Comparison of ENCODE assay signal across 9 cellular contexts in genomic region chr1:154869351-154870116, GRCh38. TPM values are rescaled to one million over a fixed set of nuclear protein-coding genes. Genes with fewer than 3 reads are reported as not detected.
A peak's percentile ranks its signal among the peaks of the same experiment; 100 is the strongest.
DNase-seq lines count a peak whose midpoint lies in the region; ATAC-seq and TF ChIP-seq lines count a peak whose summit lies in the region.
"Had no signal": no experiment of that assay in that cellular context is flagged by ENCODE, and none has a peak within 500 bp of the region (broad histone marks: within the 10 kb centered on the region; RNA-seq: fewer than 3 reads in every experiment).

No MANE protein-coding gene starts in this region.

- no peak overlapping the region for H3K4me3 Mint-ChIP-seq in natural killer cell treated with Interleukin-12 subunit alpha and Interleukin-12 subunit beta and Interleukin-15 and Interleukin-18, amount 100 ng/mL, for 72 hours

- TF ChIP-seq CTCF in Peyer's patch (IDR thresholded peaks at IDR 0.05) (no peak), gastrocnemius medialis (IDR thresholded peaks at IDR 0.05 in 4 of 5, conservative IDR thresholded peaks at IDR 0.05 in 1 of 5) (peak in 1 of 5 experiments; percentile 14)

- intact Hi-C loops in Right ventricle myocardium superior (cut with DNase I) (loop anchor here (10.0 kb wide), 1 partner anchor 385 kb away; no protein-coding TSS in a partner anchor), gastrocnemius medialis (cut with DNase I; ENCODE audit: low total_unique reads) (loop anchor here (2.0 to 10.0 kb wide), 4 partner anchors 61 to 311 kb away; partner anchors contain the start of genes PMVK and UBE2Q1)

- DNase-seq in Peyer's patch (no peak), Right ventricle myocardium superior (peak; percentile 72), gastrocnemius medialis (peak in 1 of 2 donors; percentile 57)
- DNase-seq in natural killer cell treated with Interleukin-12 subunit alpha and Interleukin-12 subunit beta and Interleukin-15 and Interleukin-18, amount 100 ng/mL, for 72 hours (ENCODE audit: low spot score): no peak

- no peak overlapping the region for H3K27ac Mint-ChIP-seq in natural killer cell treated with Interleukin-12 subunit alpha and Interleukin-12 subunit beta and Interleukin-15 and Interleukin-18, amount 100 ng/mL, for 72 hours

- H3K4me3 ChIP-seq in Peyer's patch (peak overlapping the region; percentile 2 to 41 (median 19)), gastrocnemius medialis (peak overlapping the region; percentile 52 to 71 (median 66))
- H3K4me3 ChIP-seq: SJSA1 had no signal

- H3K4me1 Mint-ChIP-seq in natural killer cell treated with Interleukin-12 subunit alpha and Interleukin-12 subunit beta and Interleukin-15 and Interleukin-18, amount 100 ng/mL, for 72 hours (ENCODE audit: low read depth in 2 of 2): peaks cover 9 to 15% of the 10 kb centered on the region in 2 donors

- H3K27ac ChIP-seq in Peyer's patch (peak overlapping the region in 2 of 4 donors; percentile 23 to 55), gastrocnemius medialis (peak overlapping the region; percentile 91 to 99 (median 96))
- H3K27ac ChIP-seq: SJSA1 had no signal

- H3K36me3 ChIP-seq in Peyer's patch (no peaks in the 10 kb centered on the region), gastrocnemius medialis (no peaks in the 10 kb centered on the region)
- H3K36me3 ChIP-seq: SJSA1 had no signal

- no peaks in the 10 kb centered on the region for H3K27me3 ChIP-seq in Peyer's patch
- no peaks in the 10 kb centered on the region for H3K27me3 ChIP-seq in gastrocnemius medialis

- TF ChIP-seq POLR2A in Peyer's patch (IDR thresholded peaks at IDR 0.05): no peak
- peak; percentile 29 to 39 for TF ChIP-seq POLR2A in gastrocnemius medialis (IDR thresholded peaks at IDR 0.05)

- H3K9me3 Mint-ChIP-seq in natural killer cell treated with Interleukin-12 subunit alpha and Interleukin-12 subunit beta and Interleukin-15 and Interleukin-18, amount 100 ng/mL, for 72 hours: no peaks in the 10 kb centered on the region

- ATAC-seq in GM19023 (IDR thresholded peaks at IDR 0.05; ENCODE audit: unreplicated experiment): peak; percentile 1
- peak; percentile 70 for ATAC-seq in Right ventricle myocardium superior (ENCODE audit: poor library complexity)
- peak; percentile 7 to 10 for ATAC-seq in gastrocnemius medialis
- no peak for ATAC-seq in HG03039 (IDR thresholded peaks at IDR 0.05; ENCODE audit: unreplicated experiment)
- no peak for ATAC-seq in HG03095 (IDR thresholded peaks at IDR 0.05; ENCODE audit: unreplicated experiment)
- no peak for ATAC-seq in HG03354 (IDR thresholded peaks at IDR 0.05; ENCODE audit: poor library complexity, severe bottlenecking, unreplicated experiment)
- no peak for ATAC-seq in natural killer cell treated with Interleukin-12 subunit alpha and Interleukin-12 subunit beta and Interleukin-15 and Interleukin-18, amount 100 ng/mL, for 72 hours

- in situ Hi-C loops in gastrocnemius medialis (cut with MboI; ENCODE audit: low sequenced_read_pairs in 4 of 4): loop anchor here in 1 of 4 donors (5.0 kb wide), 1 partner anchor 77 kb away; no protein-coding TSS in a partner anchor

- H3K27me3 Mint-ChIP-seq in natural killer cell treated with Interleukin-12 subunit alpha and Interleukin-12 subunit beta and Interleukin-15 and Interleukin-18, amount 100 ng/mL, for 72 hours: peaks cover 32 to 37% of the 10 kb centered on the region in 2 donors

- H3K36me3 Mint-ChIP-seq in natural killer cell treated with Interleukin-12 subunit alpha and Interleukin-12 subunit beta and Interleukin-15 and Interleukin-18, amount 100 ng/mL, for 72 hours: no peaks in the 10 kb centered on the region

- H3K9me3 ChIP-seq in Peyer's patch (no peaks in the 10 kb centered on the region), gastrocnemius medialis (no peaks in the 10 kb centered on the region)
- H3K9me3 ChIP-seq: SJSA1 had no signal

- H3K4me1 ChIP-seq in Peyer's patch (peaks cover 0 to 15% (median 4%) of the 10 kb centered on the region in 4 donors), gastrocnemius medialis (peaks cover 36 to 41% of the 10 kb centered on the region in 2 donors)

RNA-seq across cellular contexts. Expression of gene KCNN3, which starts 0.5 kb away (rescaled TPM):
- 1 to 10 TPM in 3 of 4 donors, under 1 TPM in 1; 0.85 to 1.7 (median 1.2) TPM for total RNA-seq in Peyer's patch
- 3.4 TPM for total RNA-seq in Right ventricle myocardium superior
- total RNA-seq in gastrocnemius medialis: 10 to 100 TPM in 3 of 4 donors, 1 to 10 TPM in 1; 5.0 to 30.0 (median 20.8) TPM
- under 1 TPM in 1 of 2 donors, not detected in 1; 0.08 TPM for total RNA-seq in natural killer cell treated with Interleukin-12 subunit alpha and Interleukin-12 subunit beta and Interleukin-15 and Interleukin-18, amount 100 ng/mL, for 72 hours
- total RNA-seq: SJSA1 had no signal

Comparison
In these comparisons a context has a peak if more than half of its experiments do, and no peak if none do; other contexts are left out.
1. ATAC-seq: peak in GM19023 (single experiment), Right ventricle myocardium superior (single experiment) and gastrocnemius medialis (2 of 2); none in HG03039 (single experiment), HG03095 (single experiment), HG03354 (single experiment) and natural killer cell treated with Interleukin-12 subunit alpha and Interleukin-12 subunit beta and Interleukin-15 and Interleukin-18, amount 100 ng/mL, for 72 hours (0 of 2).
2. POLR2A ChIP-seq: peak in gastrocnemius medialis (2 of 2); none in Peyer's patch (0 of 2).